13 cellular contexts compared by ENCODE assay signal in genomic region chr19:30555075-30555787, GRCh38.
"Had no signal": no experiment of that assay in that cellular context is flagged by ENCODE, and none has a peak within 500 bp of the region (broad histone marks: within the 10 kb centered on the region; RNA-seq: fewer than 3 reads in every experiment).

No MANE protein-coding gene starts in this region.

- H3K27ac ChIP-seq: foreskin keratinocyte, heart left ventricle, left ventricle myocardium inferior, pancreas, uterus had no signal

- H3K27me3 ChIP-seq: foreskin keratinocyte, uterus had no signal

- H3K4me3 Mint-ChIP-seq: brain, T-helper 17 cell had no signal

- H3K9me3 Mint-ChIP-seq: activated naive CD4-positive, alpha-beta T cell treated with anti-CD3 and anti-CD28 coated beads, Interleukin-2, amount 50 U/mL, for 72 hours; brain had no signal

- DNase-seq: amniotic stem cell; esophagus squamous epithelium; foreskin keratinocyte; heart left ventricle; left ventricle myocardium inferior; mesenchymal stem cell; pancreas; stimulated activated CD4-positive, alpha-beta T cell treated with anti-CD3 and anti-CD28 coated beads, Interleukin-2, amount 100 ng/mL, for 48 hours; stimulated activated naive CD8-positive, alpha-beta T cell treated with anti-CD3 and anti-CD28 coated beads, Interleukin-15, Interleukin-2, amounts not matched to agents 100 U/mL and 50 U/mL, for 24 hours; T-helper 17 cell; uterus had no signal

- H3K36me3 Mint-ChIP-seq: activated naive CD4-positive, alpha-beta T cell treated with anti-CD3 and anti-CD28 coated beads, Interleukin-2, amount 50 U/mL, for 72 hours had no signal

- H3K27me3 Mint-ChIP-seq: brain had no signal

- ATAC-seq: activated naive CD4-positive, alpha-beta T cell treated with anti-CD3 and anti-CD28 coated beads, Interleukin-2, amount 50 U/mL, for 72 hours; foreskin keratinocyte; heart left ventricle; pancreas; stimulated activated naive CD8-positive, alpha-beta T cell treated with anti-CD3 and anti-CD28 coated beads, Interleukin-15, Interleukin-2, amounts not matched to agents 100 U/mL and 50 U/mL, for 24 hours; T-helper 17 cell had no signal
